19 cellular contexts compared by ENCODE assay signal in the genomic region with DNA sequence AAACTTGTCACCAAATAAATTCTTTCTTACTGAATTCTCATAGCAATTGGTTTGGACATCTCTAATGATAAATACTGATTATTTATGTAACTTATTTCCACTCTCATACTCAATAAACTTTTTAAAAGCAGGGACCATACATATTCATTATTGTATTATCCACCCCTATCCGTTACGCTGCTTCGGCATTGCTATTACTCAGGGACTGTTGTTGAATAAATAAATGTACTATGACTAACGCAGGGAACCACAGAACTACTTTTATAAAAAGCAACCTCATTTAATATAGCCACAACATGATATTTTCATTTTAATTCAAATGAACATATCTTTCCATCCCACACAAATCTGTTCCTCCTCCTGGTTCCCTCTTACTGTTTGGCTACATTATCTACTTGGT. TPM values are rescaled to one million over a fixed set of nuclear protein-coding genes. Genes with fewer than 3 reads are reported as not detected.
DNase-seq lines count a peak whose midpoint lies in the region; ATAC-seq and TF ChIP-seq lines count a peak whose summit lies in the region.
"Had no signal": no experiment of that assay in that cellular context is flagged by ENCODE, and none has a peak within 500 bp of the region (broad histone marks: within the 10 kb centered on the region; RNA-seq: fewer than 3 reads in every experiment).

No MANE protein-coding gene starts in this region.

- no TSS peak for BruUV-seq in Caco-2 (replicated peaks; lab: Mats Ljungman, UMichigan)

- DNase-seq in Ammon's horn (ENCODE audit: low spot score) (peak; percentile 7), LHCN-M2 (ENCODE audit: low read depth) (peak; percentile 48), astrocyte of the hippocampus (ENCODE audit: low read depth, low spot score) (peak; percentile 15), epithelial cell of esophagus (ENCODE audit: low read depth) (peak; percentile 25), nucleus accumbens (lab: John Stamatoyannopoulos, UW) (no peak), Caco-2 (no peak), posterior vena cava (ENCODE audit: low spot score) (no peak)
- DNase-seq: AML-193; C1 segment of cervical spinal cord; CD4-positive, alpha-beta memory T cell; COR-L47; DMS153; DND-41; GDM1; GM23248; H7; HCEC 1CT had no signal

- no peak for ATAC-seq in HG02870 (IDR thresholded peaks at IDR 0.05; ENCODE audit: unreplicated experiment)
- ATAC-seq: GM12878 had no signal

- H3K4me3 Mint-ChIP-seq in Caco-2 (ENCODE audit: unreplicated experiment) = no peak overlapping the region
- H3K4me3 Mint-ChIP-seq: CD4-positive, alpha-beta memory T cell had no signal

- no peaks in the 10 kb centered on the region for H3K9me3 Mint-ChIP-seq in Caco-2 (ENCODE audit: unreplicated experiment)
- H3K9me3 Mint-ChIP-seq: CD4-positive, alpha-beta memory T cell had no signal

- CTCF ChIA-PET in Caco-2 (lab: Charles Lee) = no interaction called here

- H3K27me3 ChIP-seq in Caco-2 (replicated peaks; ENCODE audit: control insufficient read depth, insufficient read depth, low read length) = no peaks in the 10 kb centered on the region

- intact Hi-C loops in Caco-2 (cut with micrococcal nuclease; ENCODE audit: unreplicated experiment) (no loop called here), posterior vena cava (cut with DNase I) (no loop called here)

- H3K36me3 Mint-ChIP-seq in Caco-2 (ENCODE audit: insufficient read depth, unreplicated experiment) = no peaks in the 10 kb centered on the region
- H3K36me3 Mint-ChIP-seq: CD4-positive, alpha-beta memory T cell had no signal

- H3K9me3 ChIP-seq in Caco-2 = no peaks in the 10 kb centered on the region

- H3K27me3 Mint-ChIP-seq in Caco-2 (ENCODE audit: insufficient read depth, unreplicated experiment) = peaks cover 8% of the 10 kb centered on the region

- no peaks in the 10 kb centered on the region for H3K36me3 ChIP-seq in Caco-2 (ENCODE audit: control insufficient read depth, insufficient read depth, low read length)

- TF ChIP-seq CTCF in epithelial cell of esophagus (IDR thresholded peaks at IDR 0.05; ENCODE audit: insufficient read depth, low read depth, low read length, missing control alignments) (no peak), Caco-2 (IDR thresholded peaks at IDR 0.05; ENCODE audit: insufficient read depth in 1 of 2, low read depth in 1 of 2, low read length in 1 of 2, severe bottlenecking in 1 of 2, unreplicated experiment in 1 of 2) (no peak)

- no peak overlapping the region for H3K27ac Mint-ChIP-seq in Caco-2 (ENCODE audit: unreplicated experiment)
- H3K27ac Mint-ChIP-seq: CD4-positive, alpha-beta memory T cell had no signal

- no peaks in the 10 kb centered on the region for H3K4me1 Mint-ChIP-seq in Caco-2 (ENCODE audit: low read depth, unreplicated experiment)
- H3K4me1 Mint-ChIP-seq: CD4-positive, alpha-beta memory T cell had no signal

- no peaks in the 10 kb centered on the region for H3K4me1 ChIP-seq in Caco-2

- POLR2A ChIA-PET in Caco-2 (lab: Charles Lee) = no interaction called here

- H3K4me3 ChIP-seq in epithelial cell of esophagus (ENCODE audit: low read length) (no peak overlapping the region), Caco-2 (ENCODE audit: low read depth, low read length) (no peak overlapping the region)
- H3K4me3 ChIP-seq: GM12878, GM23248 had no signal

RNA-seq across cellular contexts. Expression of a gene that starts 14.8 kb away (rescaled TPM):
- 13.0 and 16.3 TPM in 2 replicates for total RNA-seq in LHCN-M2 (2014; rRNA removed)
- polyA plus RNA-seq in LHCN-M2 (2012) = 5.4 TPM
- 7.0 and 7.7 TPM in 2 replicates for total RNA-seq in Caco-2 (2022)
- total RNA-seq in posterior vena cava = 10 to 100 TPM; 32.0 to 39.9 TPM

Comparison
In these comparisons a context has a peak if more than half of its experiments do, and no peak if none do; other contexts are left out.
1. DNase-seq: peak in Ammon's horn (single experiment), LHCN-M2 (single experiment), astrocyte of the hippocampus (single experiment) and epithelial cell of esophagus (single experiment); none in nucleus accumbens (0 of 56), Caco-2 (0 of 2) and posterior vena cava (single experiment).